ENCODE assay signal across 14 cellular contexts in genomic region chr5:134127988-134128647, GRCh38. TPM values are rescaled to one million over a fixed set of nuclear protein-coding genes. Genes with fewer than 3 reads are reported as not detected.
DNase-seq lines count a peak whose midpoint lies in the region; ATAC-seq and TF ChIP-seq lines count a peak whose summit lies in the region.
"Had no signal": no experiment of that assay in that cellular context is flagged by ENCODE, and none has a peak within 500 bp of the region (broad histone marks: within the 10 kb centered on the region; RNA-seq: fewer than 3 reads in every experiment).

No MANE protein-coding gene starts in this region.

- CTCF ChIA-PET in activated CD4-positive, alpha-beta T cell treated with anti-CD3 and anti-CD28 coated beads, Interleukin-2, amount 10 ng/mL, durations not matched to agents 7 days and 5 days (lab: Charles Lee): interaction anchor here (0.6 to 10.7 kb wide), 7 partner anchors 8 to 88 kb away, joined by 3 to 99 read pairs (median 6); no protein-coding TSS in a partner anchor
- CTCF ChIA-PET in Caco-2 (lab: Charles Lee): interaction anchor here (0.8 to 1.4 kb wide), 2 partner anchors 13 to 89 kb away, joined by 4 to 5 read pairs; no protein-coding TSS in a partner anchor

- no peak for ATAC-seq in GM23338

- no peaks in the 10 kb centered on the region for H3K9me2 ChIP-seq in GM23338 (ENCODE audit: insufficient read depth)

- H3K4me1 Mint-ChIP-seq in activated CD4-positive, alpha-beta T cell treated with anti-CD3 and anti-CD28 coated beads, Interleukin-2, amount 10 ng/mL, durations not matched to agents 7 days and 5 days: peaks cover 100% of the 10 kb centered on the region
- H3K4me1 Mint-ChIP-seq in Caco-2 (ENCODE audit: low read depth, unreplicated experiment) (no peaks in the 10 kb centered on the region), brain (peaks cover 31% of the 10 kb centered on the region), CD14-positive monocyte (peaks cover 1% of the 10 kb centered on the region), GM23338 (peaks cover 11% of the 10 kb centered on the region; the same call in 2 of the 3 replicates)

- no peaks in the 10 kb centered on the region for H3K27me3 ChIP-seq in Caco-2 (replicated peaks; ENCODE audit: control insufficient read depth, insufficient read depth, low read length)
- H3K27me3 ChIP-seq in GM23338 (ENCODE audit: insufficient read depth): no peaks in the 10 kb centered on the region
- H3K27me3 ChIP-seq: sigmoid colon, stomach had no signal

- peaks cover 93% of the 10 kb centered on the region for H3K36me3 Mint-ChIP-seq in activated CD4-positive, alpha-beta T cell treated with anti-CD3 and anti-CD28 coated beads, Interleukin-2, amount 10 ng/mL, durations not matched to agents 7 days and 5 days (ENCODE audit: low read depth)
- H3K36me3 Mint-ChIP-seq in Caco-2 (ENCODE audit: insufficient read depth, unreplicated experiment) (peaks cover 10% of the 10 kb centered on the region), brain (no peaks in the 10 kb centered on the region), CD14-positive monocyte (peaks cover 8 to 12% of the 10 kb centered on the region in 2 donors), GM23338 (ENCODE audit: low read depth) (no peaks in the 10 kb centered on the region; the same call in 2 of the 3 replicates)

- no peaks in the 10 kb centered on the region for H3K79me2 ChIP-seq in GM23338 (replicated peaks; ENCODE audit: insufficient read depth)

- intact Hi-C loops in Caco-2 (cut with micrococcal nuclease; ENCODE audit: unreplicated experiment) (no loop called here), CD14-positive monocyte (cut with micrococcal nuclease) (no loop called here)

- H3K4me2 ChIP-seq in GM23338: no peak overlapping the region

- H3K4me3 ChIP-seq in Caco-2 (ENCODE audit: low read depth, low read length): no peak overlapping the region
- H3K4me3 ChIP-seq in skin epidermis: no peak overlapping the region
- H3K4me3 ChIP-seq in GM23338: no peak overlapping the region
- H3K4me3 ChIP-seq: sigmoid colon, stomach had no signal

- H2AFZ ChIP-seq in GM23338: no peak overlapping the region

- peaks cover 14% of the 10 kb centered on the region for H4K20me1 ChIP-seq in GM23338 (replicated peaks; ENCODE audit: insufficient read depth)

- H3F3A ChIP-seq in GM23338 (replicated peaks; ENCODE audit: low read depth): no peaks in the 10 kb centered on the region

- H3K27ac ChIP-seq in skin epidermis (peak overlapping the region in 12 of 21 experiments; percentile 14 to 88 (median 36)), GM23338 (ENCODE audit: low read depth) (no peak overlapping the region)
- H3K27ac ChIP-seq: epithelial cell of prostate, stomach had no signal

- H3K9me3 Mint-ChIP-seq in activated CD4-positive, alpha-beta T cell treated with anti-CD3 and anti-CD28 coated beads, Interleukin-2, amount 10 ng/mL, durations not matched to agents 7 days and 5 days: no peaks in the 10 kb centered on the region
- H3K9me3 Mint-ChIP-seq in Caco-2 (ENCODE audit: unreplicated experiment) (no peaks in the 10 kb centered on the region), brain (no peaks in the 10 kb centered on the region), CD14-positive monocyte (no peaks in the 10 kb centered on the region), GM23338 (no peaks in the 10 kb centered on the region)

- peaks cover 1% of the 10 kb centered on the region for H3K27me3 Mint-ChIP-seq in activated CD4-positive, alpha-beta T cell treated with anti-CD3 and anti-CD28 coated beads, Interleukin-2, amount 10 ng/mL, durations not matched to agents 7 days and 5 days
- H3K27me3 Mint-ChIP-seq in Caco-2 (ENCODE audit: insufficient read depth, unreplicated experiment) (no peaks in the 10 kb centered on the region), brain (peaks cover 3% of the 10 kb centered on the region), CD14-positive monocyte (ENCODE audit: low read depth in 3 of 3) (peaks cover 2 to 7% (median 3%) of the 10 kb centered on the region in 3 donors), GM23338 (ENCODE audit: insufficient read depth, low read depth, poor library complexity) (peaks cover 12% of the 10 kb centered on the region)

- no peaks in the 10 kb centered on the region for H3K9me3 ChIP-seq in Caco-2
- H3K9me3 ChIP-seq: sigmoid colon, stomach had no signal

- peak overlapping the region; percentile 79 for H3K4me3 Mint-ChIP-seq in activated CD4-positive, alpha-beta T cell treated with anti-CD3 and anti-CD28 coated beads, Interleukin-2, amount 10 ng/mL, durations not matched to agents 7 days and 5 days
- H3K4me3 Mint-ChIP-seq in Caco-2 (ENCODE audit: unreplicated experiment) (no peak overlapping the region), brain (no peak overlapping the region), CD14-positive monocyte (peak overlapping the region in 1 of 2 donors; percentile 24), GM23338 (no peak overlapping the region)

- no TSS peak for BruUV-seq in Caco-2 (replicated peaks; lab: Mats Ljungman, UMichigan)

- DNase-seq in activated CD4-positive, alpha-beta T cell treated with anti-CD3 and anti-CD28 coated beads, Interleukin-2, amount 10 ng/mL, durations not matched to agents 7 days and 5 days: no peak
- DNase-seq in activated CD4-positive, alpha-beta T cell treated with anti-CD3 and anti-CD28 coated beads for 1 hour: no peak
- DNase-seq in Caco-2: no peak
- no peak for DNase-seq in CD14-positive monocyte (ENCODE audit: low spot score)
- no peak for DNase-seq in GM23338 (ENCODE audit: low spot score)
- DNase-seq in GM03348 (ENCODE audit: low spot score): no peak
- DNase-seq: activated CD4-positive, CD25-positive, alpha-beta regulatory T cell; NCI-H1105; NCI-H446; sigmoid colon had no signal

- H3K27ac Mint-ChIP-seq in activated CD4-positive, alpha-beta T cell treated with anti-CD3 and anti-CD28 coated beads, Interleukin-2, amount 10 ng/mL, durations not matched to agents 7 days and 5 days: peak overlapping the region; percentile 94
- peak overlapping the region; percentile 22 for H3K27ac Mint-ChIP-seq in Caco-2 (ENCODE audit: unreplicated experiment)
- peak overlapping the region in 3 of 5 experiments; percentile 31 to 78 (median 78) for H3K27ac Mint-ChIP-seq in brain
- peak overlapping the region in 1 of 7 donors; percentile 6 for H3K27ac Mint-ChIP-seq in CD14-positive monocyte
- no peak overlapping the region for H3K27ac Mint-ChIP-seq in GM23338

- H3K4me1 ChIP-seq in Caco-2 (no peaks in the 10 kb centered on the region), GM23338 (ENCODE audit: insufficient read depth) (peaks cover 7% of the 10 kb centered on the region; the same call in 1 of the 2 replicates)

- H3K36me3 ChIP-seq in Caco-2 (ENCODE audit: control insufficient read depth, insufficient read depth, low read length) (0 out of 2 replicates have a peak, but pooled peaks cover 2% of the 10 kb centered on the region), GM23338 (ENCODE audit: insufficient read depth) (no peaks in the 10 kb centered on the region)

- POLR2A ChIA-PET in activated CD4-positive, alpha-beta T cell treated with anti-CD3 and anti-CD28 coated beads, Interleukin-2, amount 10 ng/mL, durations not matched to agents 7 days and 5 days (lab: Charles Lee): interaction anchor here (1.2 kb wide), 1 partner anchor 48 kb away, joined by 4 read pairs; no protein-coding TSS in a partner anchor
- POLR2A ChIA-PET in Caco-2 (lab: Charles Lee): no interaction called here

- TF ChIP-seq CTCF in Caco-2 (IDR thresholded peaks at IDR 0.05; ENCODE audit: insufficient read depth in 1 of 2, low read depth in 1 of 2, low read length in 1 of 2, severe bottlenecking in 1 of 2, unreplicated experiment in 1 of 2) (no peak), brain (conservative IDR thresholded peaks at IDR 0.05) (no peak), CD14-positive monocyte (IDR thresholded peaks at IDR 0.05) (no peak), GM23338 (conservative IDR thresholded peaks at IDR 0.05; ENCODE audit: low read depth in 2 of 2) (no peak)

TF ChIP-seq in GM23338, 12 proteins besides CTCF, POLR2A, EP300 and RAD21 (continues in another document):
- no peak for TF ChIP-seq EZH2 (IDR thresholded peaks at IDR 0.05; ENCODE audit: low read depth, unreplicated experiment)

RNA-seq across cellular contexts. Expression of gene TCF7, which starts 13.6 kb away (rescaled TPM):
- total RNA-seq in activated CD4-positive, alpha-beta T cell treated with anti-CD3 and anti-CD28 coated beads, Interleukin-2, amount 10 ng/mL, durations not matched to agents 7 days and 5 days: 100 to 1,000 TPM; 271 to 283 TPM
- 36.2 and 36.5 TPM in 2 replicates for total RNA-seq in Caco-2 (2022)
- polyA plus RNA-seq in brain (ENCODE audit: insufficient read depth, low read depth, low replicate concordance) (5.9 TPM), CD14-positive monocyte (under 1 TPM; 0.83 to 0.84 TPM), GM23338 (2016; fragmentation: Nextera tagmentation; extraction: Ambion mirVana) (5.2 and 5.6 TPM in 2 replicates)
- total RNA-seq in GM23338 (2014; rRNA removed; shearing (Covaris generic)): 8.1 and 9.7 TPM in 2 replicates

RNA-seq across cellular contexts. Expression of gene SKP1, which starts 48.6 kb away (rescaled TPM):
- total RNA-seq in activated CD4-positive, alpha-beta T cell treated with anti-CD3 and anti-CD28 coated beads, Interleukin-2, amount 10 ng/mL, durations not matched to agents 7 days and 5 days: 100 to 1,000 TPM; 194 to 197 TPM
- 351 and 365 TPM in 2 replicates for total RNA-seq in Caco-2 (2022)
- polyA plus RNA-seq in brain (ENCODE audit: insufficient read depth, low read depth, low replicate concordance) (664 TPM), CD14-positive monocyte (100 to 1,000 TPM; 735 to 787 TPM), GM23338 (2016; fragmentation: Nextera tagmentation; extraction: Ambion mirVana) (344 and 440 TPM in 2 replicates)
- total RNA-seq in GM23338 (2014; rRNA removed; shearing (Covaris generic)): 244 and 366 TPM in 2 replicates
